In the genomic region with DNA sequence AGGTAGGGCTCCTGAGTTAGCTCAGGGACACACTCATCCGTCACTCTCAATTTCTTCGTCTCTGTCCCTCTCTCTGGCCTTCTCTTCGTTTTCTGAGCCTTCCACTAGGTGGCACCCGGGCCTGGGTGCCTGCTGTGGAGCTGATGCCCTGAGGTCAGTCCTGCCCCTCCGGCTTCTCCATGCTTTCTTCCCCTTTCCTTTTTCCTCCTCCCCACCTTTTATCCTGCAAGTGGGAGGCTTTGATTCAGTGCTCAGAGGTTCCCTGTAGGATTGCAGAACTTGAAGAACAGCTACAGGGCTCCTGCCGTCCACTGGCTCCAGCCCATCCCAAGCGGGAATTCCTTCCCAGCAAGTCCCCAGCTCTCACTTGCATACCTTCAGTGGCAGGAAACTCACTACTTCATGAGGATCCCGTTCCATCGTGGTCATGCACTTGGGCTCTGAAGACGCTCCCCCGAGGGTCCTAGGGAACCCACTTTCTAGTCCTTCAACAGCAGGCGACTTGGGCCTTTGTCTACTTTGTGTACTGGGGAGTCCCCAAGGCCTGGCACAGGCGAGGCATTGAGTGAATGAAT, we compare ENCODE assay signal across 1 cellular context.
TF ChIP-seq lines count a peak whose summit lies in the region.

No MANE protein-coding gene starts in this region.

TF ChIP-seq in K562, 482 proteins besides CTCF, POLR2A, EP300 and RAD21 (continued from another document and continues in another):
- TF ChIP-seq, protein P1, sequence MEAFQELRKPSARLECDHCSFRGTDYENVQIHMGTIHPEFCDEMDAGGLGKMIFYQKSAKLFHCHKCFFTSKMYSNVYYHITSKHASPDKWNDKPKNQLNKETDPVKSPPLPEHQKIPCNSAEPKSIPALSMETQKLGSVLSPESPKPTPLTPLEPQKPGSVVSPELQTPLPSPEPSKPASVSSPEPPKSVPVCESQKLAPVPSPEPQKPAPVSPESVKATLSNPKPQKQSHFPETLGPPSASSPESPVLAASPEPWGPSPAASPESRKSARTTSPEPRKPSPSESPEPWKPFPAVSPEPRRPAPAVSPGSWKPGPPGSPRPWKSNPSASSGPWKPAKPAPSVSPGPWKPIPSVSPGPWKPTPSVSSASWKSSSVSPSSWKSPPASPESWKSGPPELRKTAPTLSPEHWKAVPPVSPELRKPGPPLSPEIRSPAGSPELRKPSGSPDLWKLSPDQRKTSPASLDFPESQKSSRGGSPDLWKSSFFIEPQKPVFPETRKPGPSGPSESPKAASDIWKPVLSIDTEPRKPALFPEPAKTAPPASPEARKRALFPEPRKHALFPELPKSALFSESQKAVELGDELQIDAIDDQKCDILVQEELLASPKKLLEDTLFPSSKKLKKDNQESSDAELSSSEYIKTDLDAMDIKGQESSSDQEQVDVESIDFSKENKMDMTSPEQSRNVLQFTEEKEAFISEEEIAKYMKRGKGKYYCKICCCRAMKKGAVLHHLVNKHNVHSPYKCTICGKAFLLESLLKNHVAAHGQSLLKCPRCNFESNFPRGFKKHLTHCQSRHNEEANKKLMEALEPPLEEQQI (IDR thresholded peaks at IDR 0.05), result no peak
- TF ChIP-seq MCM5 (IDR thresholded peaks at IDR 0.05; ENCODE audit: low read depth) (no peak), PHB (CRISPR knock-in tag; IDR thresholded peaks at IDR 0.05) (no peak), KHSRP (IDR thresholded peaks at IDR 0.05) (no peak), HNRNPH1 (optimal IDR thresholded peaks at IDR 0.05; ENCODE audit: low read depth, low read length) (no peak), MXI1 (IDR thresholded peaks at IDR 0.05; ENCODE audit: low read depth, low read length) (no peak), ZNF764 (CRISPR knock-in tag; IDR thresholded peaks at IDR 0.05; ENCODE audit: low read depth) (no peak), COPS2 (conservative IDR thresholded peaks at IDR 0.05) (no peak), IRF2 (CRISPR knock-in tag; IDR thresholded peaks at IDR 0.05) (no peak), SNRNP70 (optimal IDR thresholded peaks at IDR 0.05; ENCODE audit: low read depth, low read length) (no peak), POLR2AphosphoS2 (IDR thresholded peaks at IDR 0.05; ENCODE audit: low read length) (no peak), ZNF347 (CRISPR knock-in tag; IDR thresholded peaks at IDR 0.05; ENCODE audit: low read depth) (no peak), EWSR1 (IDR thresholded peaks at IDR 0.05; ENCODE audit: borderline replicate concordance, low read depth, partially characterized antibody) (no peak), ZNF384 (IDR thresholded peaks at IDR 0.05; ENCODE audit: low read depth, low read length) (peak; percentile 66), PCBP2 (IDR thresholded peaks at IDR 0.05; ENCODE audit: low read depth, low read length, poor library complexity, severe bottlenecking) (no peak), ARNT (IDR thresholded peaks at IDR 0.05) (no peak), GABPA (tag; conservative IDR thresholded peaks at IDR 0.05; ENCODE audit: low read depth) (no peak), ZNF212 (CRISPR knock-in tag; IDR thresholded peaks at IDR 0.05) (no peak), ILK (tag; IDR thresholded peaks at IDR 0.05; ENCODE audit: borderline replicate concordance, low read depth) (no peak), ZNF699 (CRISPR knock-in tag; IDR thresholded peaks at IDR 0.05; ENCODE audit: insufficient replicate concordance) (no peak), ZNF444 (CRISPR knock-in tag; IDR thresholded peaks at IDR 0.05) (no peak)
- TF ChIP-seq, protein P2, sequence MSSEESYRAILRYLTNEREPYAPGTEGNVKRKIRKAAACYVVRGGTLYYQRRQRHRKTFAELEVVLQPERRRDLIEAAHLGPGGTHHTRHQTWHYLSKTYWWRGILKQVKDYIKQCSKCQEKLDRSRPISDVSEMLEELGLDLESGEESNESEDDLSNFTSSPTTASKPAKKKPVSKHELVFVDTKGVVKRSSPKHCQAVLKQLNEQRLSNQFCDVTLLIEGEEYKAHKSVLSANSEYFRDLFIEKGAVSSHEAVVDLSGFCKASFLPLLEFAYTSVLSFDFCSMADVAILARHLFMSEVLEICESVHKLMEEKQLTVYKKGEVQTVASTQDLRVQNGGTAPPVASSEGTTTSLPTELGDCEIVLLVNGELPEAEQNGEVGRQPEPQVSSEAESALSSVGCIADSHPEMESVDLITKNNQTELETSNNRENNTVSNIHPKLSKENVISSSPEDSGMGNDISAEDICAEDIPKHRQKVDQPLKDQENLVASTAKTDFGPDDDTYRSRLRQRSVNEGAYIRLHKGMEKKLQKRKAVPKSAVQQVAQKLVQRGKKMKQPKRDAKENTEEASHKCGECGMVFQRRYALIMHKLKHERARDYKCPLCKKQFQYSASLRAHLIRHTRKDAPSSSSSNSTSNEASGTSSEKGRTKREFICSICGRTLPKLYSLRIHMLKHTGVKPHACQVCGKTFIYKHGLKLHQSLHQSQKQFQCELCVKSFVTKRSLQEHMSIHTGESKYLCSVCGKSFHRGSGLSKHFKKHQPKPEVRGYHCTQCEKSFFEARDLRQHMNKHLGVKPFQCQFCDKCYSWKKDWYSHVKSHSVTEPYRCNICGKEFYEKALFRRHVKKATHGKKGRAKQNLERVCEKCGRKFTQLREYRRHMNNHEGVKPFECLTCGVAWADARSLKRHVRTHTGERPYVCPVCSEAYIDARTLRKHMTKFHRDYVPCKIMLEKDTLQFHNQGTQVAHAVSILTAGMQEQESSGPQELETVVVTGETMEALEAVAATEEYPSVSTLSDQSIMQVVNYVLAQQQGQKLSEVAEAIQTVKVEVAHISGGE (CRISPR knock-in tag; IDR thresholded peaks at IDR 0.05), result 0 out of 6 replicates have a peak, but pooled peaks of 1 of the 3 experiments have one; percentile 27
- TF ChIP-seq, protein P3, sequence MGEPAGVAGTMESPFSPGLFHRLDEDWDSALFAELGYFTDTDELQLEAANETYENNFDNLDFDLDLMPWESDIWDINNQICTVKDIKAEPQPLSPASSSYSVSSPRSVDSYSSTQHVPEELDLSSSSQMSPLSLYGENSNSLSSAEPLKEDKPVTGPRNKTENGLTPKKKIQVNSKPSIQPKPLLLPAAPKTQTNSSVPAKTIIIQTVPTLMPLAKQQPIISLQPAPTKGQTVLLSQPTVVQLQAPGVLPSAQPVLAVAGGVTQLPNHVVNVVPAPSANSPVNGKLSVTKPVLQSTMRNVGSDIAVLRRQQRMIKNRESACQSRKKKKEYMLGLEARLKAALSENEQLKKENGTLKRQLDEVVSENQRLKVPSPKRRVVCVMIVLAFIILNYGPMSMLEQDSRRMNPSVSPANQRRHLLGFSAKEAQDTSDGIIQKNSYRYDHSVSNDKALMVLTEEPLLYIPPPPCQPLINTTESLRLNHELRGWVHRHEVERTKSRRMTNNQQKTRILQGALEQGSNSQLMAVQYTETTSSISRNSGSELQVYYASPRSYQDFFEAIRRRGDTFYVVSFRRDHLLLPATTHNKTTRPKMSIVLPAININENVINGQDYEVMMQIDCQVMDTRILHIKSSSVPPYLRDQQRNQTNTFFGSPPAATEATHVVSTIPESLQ (CRISPR knock-in tag; IDR thresholded peaks at IDR 0.05), result no peak
- TF ChIP-seq, protein P4, sequence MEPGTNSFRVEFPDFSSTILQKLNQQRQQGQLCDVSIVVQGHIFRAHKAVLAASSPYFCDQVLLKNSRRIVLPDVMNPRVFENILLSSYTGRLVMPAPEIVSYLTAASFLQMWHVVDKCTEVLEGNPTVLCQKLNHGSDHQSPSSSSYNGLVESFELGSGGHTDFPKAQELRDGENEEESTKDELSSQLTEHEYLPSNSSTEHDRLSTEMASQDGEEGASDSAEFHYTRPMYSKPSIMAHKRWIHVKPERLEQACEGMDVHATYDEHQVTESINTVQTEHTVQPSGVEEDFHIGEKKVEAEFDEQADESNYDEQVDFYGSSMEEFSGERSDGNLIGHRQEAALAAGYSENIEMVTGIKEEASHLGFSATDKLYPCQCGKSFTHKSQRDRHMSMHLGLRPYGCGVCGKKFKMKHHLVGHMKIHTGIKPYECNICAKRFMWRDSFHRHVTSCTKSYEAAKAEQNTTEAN (CRISPR knock-in tag; IDR thresholded peaks at IDR 0.05), result no peak
- TF ChIP-seq, protein P5, sequence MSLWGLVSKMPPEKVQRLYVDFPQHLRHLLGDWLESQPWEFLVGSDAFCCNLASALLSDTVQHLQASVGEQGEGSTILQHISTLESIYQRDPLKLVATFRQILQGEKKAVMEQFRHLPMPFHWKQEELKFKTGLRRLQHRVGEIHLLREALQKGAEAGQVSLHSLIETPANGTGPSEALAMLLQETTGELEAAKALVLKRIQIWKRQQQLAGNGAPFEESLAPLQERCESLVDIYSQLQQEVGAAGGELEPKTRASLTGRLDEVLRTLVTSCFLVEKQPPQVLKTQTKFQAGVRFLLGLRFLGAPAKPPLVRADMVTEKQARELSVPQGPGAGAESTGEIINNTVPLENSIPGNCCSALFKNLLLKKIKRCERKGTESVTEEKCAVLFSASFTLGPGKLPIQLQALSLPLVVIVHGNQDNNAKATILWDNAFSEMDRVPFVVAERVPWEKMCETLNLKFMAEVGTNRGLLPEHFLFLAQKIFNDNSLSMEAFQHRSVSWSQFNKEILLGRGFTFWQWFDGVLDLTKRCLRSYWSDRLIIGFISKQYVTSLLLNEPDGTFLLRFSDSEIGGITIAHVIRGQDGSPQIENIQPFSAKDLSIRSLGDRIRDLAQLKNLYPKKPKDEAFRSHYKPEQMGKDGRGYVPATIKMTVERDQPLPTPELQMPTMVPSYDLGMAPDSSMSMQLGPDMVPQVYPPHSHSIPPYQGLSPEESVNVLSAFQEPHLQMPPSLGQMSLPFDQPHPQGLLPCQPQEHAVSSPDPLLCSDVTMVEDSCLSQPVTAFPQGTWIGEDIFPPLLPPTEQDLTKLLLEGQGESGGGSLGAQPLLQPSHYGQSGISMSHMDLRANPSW (CRISPR knock-in tag; IDR thresholded peaks at IDR 0.05), result no peak
- TF ChIP-seq, protein P6, sequence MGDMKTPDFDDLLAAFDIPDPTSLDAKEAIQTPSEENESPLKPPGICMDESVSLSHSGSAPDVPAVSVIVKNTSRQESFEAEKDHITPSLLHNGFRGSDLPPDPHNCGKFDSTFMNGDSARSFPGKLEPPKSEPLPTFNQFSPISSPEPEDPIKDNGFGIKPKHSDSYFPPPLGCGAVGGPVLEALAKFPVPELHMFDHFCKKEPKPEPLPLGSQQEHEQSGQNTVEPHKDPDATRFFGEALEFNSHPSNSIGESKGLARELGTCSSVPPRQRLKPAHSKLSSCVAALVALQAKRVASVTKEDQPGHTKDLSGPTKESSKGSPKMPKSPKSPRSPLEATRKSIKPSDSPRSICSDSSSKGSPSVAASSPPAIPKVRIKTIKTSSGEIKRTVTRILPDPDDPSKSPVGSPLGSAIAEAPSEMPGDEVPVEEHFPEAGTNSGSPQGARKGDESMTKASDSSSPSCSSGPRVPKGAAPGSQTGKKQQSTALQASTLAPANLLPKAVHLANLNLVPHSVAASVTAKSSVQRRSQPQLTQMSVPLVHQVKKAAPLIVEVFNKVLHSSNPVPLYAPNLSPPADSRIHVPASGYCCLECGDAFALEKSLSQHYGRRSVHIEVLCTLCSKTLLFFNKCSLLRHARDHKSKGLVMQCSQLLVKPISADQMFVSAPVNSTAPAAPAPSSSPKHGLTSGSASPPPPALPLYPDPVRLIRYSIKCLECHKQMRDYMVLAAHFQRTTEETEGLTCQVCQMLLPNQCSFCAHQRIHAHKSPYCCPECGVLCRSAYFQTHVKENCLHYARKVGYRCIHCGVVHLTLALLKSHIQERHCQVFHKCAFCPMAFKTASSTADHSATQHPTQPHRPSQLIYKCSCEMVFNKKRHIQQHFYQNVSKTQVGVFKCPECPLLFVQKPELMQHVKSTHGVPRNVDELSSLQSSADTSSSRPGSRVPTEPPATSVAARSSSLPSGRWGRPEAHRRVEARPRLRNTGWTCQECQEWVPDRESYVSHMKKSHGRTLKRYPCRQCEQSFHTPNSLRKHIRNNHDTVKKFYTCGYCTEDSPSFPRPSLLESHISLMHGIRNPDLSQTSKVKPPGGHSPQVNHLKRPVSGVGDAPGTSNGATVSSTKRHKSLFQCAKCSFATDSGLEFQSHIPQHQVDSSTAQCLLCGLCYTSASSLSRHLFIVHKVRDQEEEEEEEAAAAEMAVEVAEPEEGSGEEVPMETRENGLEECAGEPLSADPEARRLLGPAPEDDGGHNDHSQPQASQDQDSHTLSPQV (IDR thresholded peaks at IDR 0.05), result no peak
